ENCODE assay signal across 9 cellular contexts in genomic region chr12:108801736-108802665, GRCh38. TPM values are rescaled to one million over a fixed set of nuclear protein-coding genes. Genes with fewer than 3 reads are reported as not detected.
DNase-seq lines count a peak whose midpoint lies in the region; ATAC-seq and TF ChIP-seq lines count a peak whose summit lies in the region.
"Had no signal": no experiment of that assay in that cellular context is flagged by ENCODE, and none has a peak within 500 bp of the region (broad histone marks: within the 10 kb centered on the region; RNA-seq: fewer than 3 reads in every experiment).

No MANE protein-coding gene starts in this region.

- H3K9me3 ChIP-seq in HUES64 (ENCODE audit: insufficient read depth, low read depth, low read length) (peaks cover 5% of the 10 kb centered on the region), right lobe of liver (no peaks in the 10 kb centered on the region), tibial artery (no peaks in the 10 kb centered on the region)

- TF ChIP-seq POLR2A in right lobe of liver (IDR thresholded peaks at IDR 0.05), result no peak

- H3K27ac ChIP-seq in HUES64 (ENCODE audit: low read depth, low read length) (peak overlapping the region; percentile 95), right lobe of liver (peak overlapping the region; percentile 38 to 42 (median 39)), tibial artery (peak overlapping the region; percentile 80)

- H3K4me3 ChIP-seq in HUES64 (ENCODE audit: low read length) (peak overlapping the region; percentile 11; the same call in 1 of the 2 replicates), right lobe of liver (no peak overlapping the region), tibial artery (peak overlapping the region; percentile 15 to 29)

- no peak overlapping the region for H3K4me3 Mint-ChIP-seq in activated T-cell treated with anti-CD3 and anti-CD28 coated beads, Interleukin-2, amount 50 U/mL, for 24 hours
- H3K4me3 Mint-ChIP-seq: dendritic cell treated with granulocyte-macrophage colony-stimulating factor and Interleukin-4, amounts not matched to agents 40 ng/mL and 50 ng/mL, for 4 days had no signal

- peaks cover 10% of the 10 kb centered on the region for H3K4me1 Mint-ChIP-seq in activated T-cell treated with anti-CD3 and anti-CD28 coated beads, Interleukin-2, amount 50 U/mL, for 24 hours (ENCODE audit: low read depth)

- no peaks in the 10 kb centered on the region for H3K27me3 Mint-ChIP-seq in activated T-cell treated with anti-CD3 and anti-CD28 coated beads, Interleukin-2, amount 50 U/mL, for 24 hours
- H3K27me3 Mint-ChIP-seq: dendritic cell treated with granulocyte-macrophage colony-stimulating factor and Interleukin-4, amounts not matched to agents 40 ng/mL and 50 ng/mL, for 4 days had no signal

- peak; percentile 76 for DNase-seq in dedifferentiated amniotic fluid mesenchymal stem cell (ENCODE audit: extremely low spot score)
- DNase-seq in right lobe of liver, result no peak
- peak; percentile 80 to 90 for DNase-seq in tibial artery
- no peak for DNase-seq in SKM-1 (lab: John Stamatoyannopoulos, UW; ENCODE audit: unreplicated experiment)
- no peak for DNase-seq in activated T-cell treated with anti-CD3 and anti-CD28 coated beads, Interleukin-2, amount 50 U/mL, for 24 hours

- H3K36me3 ChIP-seq in HUES64 (ENCODE audit: insufficient read depth, low read length), result peaks cover 76% of the 10 kb centered on the region
- peaks cover 11 to 74% (median 26%) of the 10 kb centered on the region in 4 donors for H3K36me3 ChIP-seq in right lobe of liver
- H3K36me3 ChIP-seq in tibial artery, result peaks cover 27 to 57% (median 54%) of the 10 kb centered on the region in 3 donors

- peaks cover 89% of the 10 kb centered on the region for H3K36me3 Mint-ChIP-seq in activated T-cell treated with anti-CD3 and anti-CD28 coated beads, Interleukin-2, amount 50 U/mL, for 24 hours (ENCODE audit: low read depth)

- no peaks in the 10 kb centered on the region for H3K27me3 ChIP-seq in HUES64 (ENCODE audit: insufficient read depth, low read length)
- H3K27me3 ChIP-seq in right lobe of liver, result no peaks in the 10 kb centered on the region
- H3K27me3 ChIP-seq in tibial artery, result no peaks in the 10 kb centered on the region

- 36% methylated on average over 17 of the region's 17 CpGs for WGBS in HUES64
- WGBS in right lobe of liver (ENCODE audit: insufficient coverage, low coverage, low lambda C conversion rate, missing lambda C conversion rate), result 57% methylated on average over 3 of the region's 17 CpGs

- no peaks in the 10 kb centered on the region for H3K9me3 Mint-ChIP-seq in activated T-cell treated with anti-CD3 and anti-CD28 coated beads, Interleukin-2, amount 50 U/mL, for 24 hours
- H3K9me3 Mint-ChIP-seq: dendritic cell treated with granulocyte-macrophage colony-stimulating factor and Interleukin-4, amounts not matched to agents 40 ng/mL and 50 ng/mL, for 4 days had no signal

- ATAC-seq in right lobe of liver (peak in 1 of 4 donors; percentile 38), HG02642 (IDR thresholded peaks at IDR 0.05; ENCODE audit: poor library complexity, unreplicated experiment) (no peak)
- ATAC-seq: Panc1 had no signal

- H3K27ac Mint-ChIP-seq in activated T-cell treated with anti-CD3 and anti-CD28 coated beads, Interleukin-2, amount 50 U/mL, for 24 hours, result no peak overlapping the region
- H3K27ac Mint-ChIP-seq: dendritic cell treated with granulocyte-macrophage colony-stimulating factor and Interleukin-4, amounts not matched to agents 40 ng/mL and 50 ng/mL, for 4 days had no signal

- intact Hi-C loops in right lobe of liver (cut with DNase I) (loop anchor here in 1 of 2 donors (5.0 kb wide), 1 partner anchor 135 kb away; no protein-coding TSS in a partner anchor), tibial artery (cut with DNase I; ENCODE audit: low total_unique reads) (loop anchor here (2.0 to 10.0 kb wide), 4 partner anchors 50 to 237 kb away; partner anchors contain the start of genes CORO1C, ISCU and SART3)

- TF ChIP-seq CTCF in right lobe of liver (IDR thresholded peaks at IDR 0.05), result no peak
- TF ChIP-seq CTCF in tibial artery (IDR thresholded peaks at IDR 0.05), result no peak

- H3K4me1 ChIP-seq in HUES64 (ENCODE audit: insufficient read depth, low read length) (peaks cover 25% of the 10 kb centered on the region), right lobe of liver (peaks cover 0 to 4% (median 0%) of the 10 kb centered on the region in 4 donors), tibial artery (peaks cover 0 to 76% (median 34%) of the 10 kb centered on the region in 4 donors)

- peak overlapping the region; percentile 58 for H3K9ac ChIP-seq in HUES64 (ENCODE audit: low read depth, low read length)

RNA-seq across cellular contexts. Expression of gene SSH1, which starts 55.4 kb away (rescaled TPM):
- polyA plus RNA-seq in HUES64 (2013, experiment 1 of 2), result 9.7 TPM
- polyA plus RNA-seq in HUES64 (2013, experiment 2 of 2), result 11.3 TPM
- 10 to 100 TPM in 5 of 6 experiments, 1 to 10 TPM in 1; 9.8 to 17.6 (median 15.7) TPM for total RNA-seq in right lobe of liver

Comparison
In these comparisons a context has a peak if more than half of its experiments do, and no peak if none do; other contexts are left out.
1. H3K27ac ChIP-seq: peak in every context shown above with its lines; median percentile 95 in HUES64; 80 in tibial artery; 39 in right lobe of liver.
2. H3K4me3 ChIP-seq: peak in HUES64 (single experiment) and tibial artery (2 of 2); none in right lobe of liver (0 of 3).
3. DNase-seq: peak in dedifferentiated amniotic fluid mesenchymal stem cell (single experiment) and tibial artery (2 of 2); none in right lobe of liver (0 of 3), SKM-1 (single experiment) and activated T-cell treated with anti-CD3 and anti-CD28 coated beads, Interleukin-2, amount 50 U/mL, for 24 hours (single experiment).